Comparison of ENCODE assay signal across 1 cellular context in the genomic region with DNA sequence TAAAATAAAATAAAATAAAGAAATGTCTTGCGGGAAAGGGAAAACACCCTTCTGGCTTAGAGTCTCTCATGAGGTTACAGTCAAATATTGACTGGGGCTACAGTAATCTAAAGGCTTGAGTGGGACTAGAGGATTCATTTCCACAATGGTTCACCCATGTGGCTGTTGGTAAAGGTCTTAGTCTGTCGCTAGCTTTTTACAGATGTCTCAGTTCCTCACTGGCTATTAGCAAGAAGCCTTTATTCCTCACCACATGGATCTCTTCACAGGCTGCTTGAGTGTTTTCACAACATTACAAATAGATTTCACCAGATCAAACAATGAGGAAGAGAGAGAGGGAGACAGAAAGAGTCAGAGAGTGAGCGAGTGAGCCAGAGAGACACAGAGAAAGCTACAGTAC.
TF ChIP-seq lines count a peak whose summit lies in the region.

No MANE protein-coding gene starts in this region.

TF ChIP-seq in GM12878, 131 proteins besides CTCF, POLR2A, EP300 and RAD21 (continued from another document):
- TF ChIP-seq, protein P1, sequence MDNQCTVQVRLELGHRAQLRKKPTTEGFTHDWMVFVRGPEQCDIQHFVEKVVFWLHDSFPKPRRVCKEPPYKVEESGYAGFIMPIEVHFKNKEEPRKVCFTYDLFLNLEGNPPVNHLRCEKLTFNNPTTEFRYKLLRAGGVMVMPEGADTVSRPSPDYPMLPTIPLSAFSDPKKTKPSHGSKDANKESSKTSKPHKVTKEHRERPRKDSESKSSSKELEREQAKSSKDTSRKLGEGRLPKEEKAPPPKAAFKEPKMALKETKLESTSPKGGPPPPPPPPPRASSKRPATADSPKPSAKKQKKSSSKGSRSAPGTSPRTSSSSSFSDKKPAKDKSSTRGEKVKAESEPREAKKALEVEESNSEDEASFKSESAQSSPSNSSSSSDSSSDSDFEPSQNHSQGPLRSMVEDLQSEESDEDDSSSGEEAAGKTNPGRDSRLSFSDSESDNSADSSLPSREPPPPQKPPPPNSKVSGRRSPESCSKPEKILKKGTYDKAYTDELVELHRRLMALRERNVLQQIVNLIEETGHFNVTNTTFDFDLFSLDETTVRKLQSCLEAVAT (IDR thresholded peaks at IDR 0.05) = peak; percentile 35; the same call in 1 of the 2 replicates
- TF ChIP-seq BCLAF1 (IDR thresholded peaks at IDR 0.05) (no peak), MEF2B (IDR thresholded peaks at IDR 0.05; ENCODE audit: partially characterized antibody, poor library complexity, severe bottlenecking) (peak; percentile 17), E2F8 (IDR thresholded peaks at IDR 0.05; ENCODE audit: low read depth, partially characterized antibody) (no peak), DPF2 (IDR thresholded peaks at IDR 0.05) (0 out of 2 replicates have a peak, but pooled peaks have one; percentile 21), TCF12 (IDR thresholded peaks at IDR 0.05; ENCODE audit: low read depth, low read length) (no peak; the same call in 1 of the 2 replicates), SRF (IDR thresholded peaks at IDR 0.05; ENCODE audit: low read depth in 2 of 2, low read length in 2 of 2) (no peak), SPI1 (IDR thresholded peaks at IDR 0.05; ENCODE audit: borderline replicate concordance, insufficient read depth, low read depth, low read length) (peak; percentile 92), IKZF1 (conservative IDR thresholded peaks at IDR 0.05) (0 out of 2 replicates have a peak, but pooled peaks have one; percentile 15), ATF7 (IDR thresholded peaks at IDR 0.05; ENCODE audit: low read depth) (no peak), IRF5 (IDR thresholded peaks at IDR 0.05; ENCODE audit: borderline replicate concordance) (no peak), SMAD5 (IDR thresholded peaks at IDR 0.05; ENCODE audit: low read depth) (no peak), BCL11A (IDR thresholded peaks at IDR 0.05; ENCODE audit: low read depth, low read length) (peak; percentile 61; the same call in 1 of the 2 replicates), KLF5 (IDR thresholded peaks at IDR 0.05; ENCODE audit: partially characterized antibody) (no peak), JUNB (IDR thresholded peaks at IDR 0.05) (0 out of 2 replicates have a peak, but pooled peaks have one; percentile 25), MTA2 (IDR thresholded peaks at IDR 0.05; ENCODE audit: low read depth) (peak; percentile 58), IKZF2 (IDR thresholded peaks at IDR 0.05) (peak in 1 of 2 experiments; percentile 42; a peak in 2 of 4 replicates), RUNX3 (IDR thresholded peaks at IDR 0.05; ENCODE audit: low read length) (peak; percentile 48)
- TF ChIP-seq, protein P2, sequence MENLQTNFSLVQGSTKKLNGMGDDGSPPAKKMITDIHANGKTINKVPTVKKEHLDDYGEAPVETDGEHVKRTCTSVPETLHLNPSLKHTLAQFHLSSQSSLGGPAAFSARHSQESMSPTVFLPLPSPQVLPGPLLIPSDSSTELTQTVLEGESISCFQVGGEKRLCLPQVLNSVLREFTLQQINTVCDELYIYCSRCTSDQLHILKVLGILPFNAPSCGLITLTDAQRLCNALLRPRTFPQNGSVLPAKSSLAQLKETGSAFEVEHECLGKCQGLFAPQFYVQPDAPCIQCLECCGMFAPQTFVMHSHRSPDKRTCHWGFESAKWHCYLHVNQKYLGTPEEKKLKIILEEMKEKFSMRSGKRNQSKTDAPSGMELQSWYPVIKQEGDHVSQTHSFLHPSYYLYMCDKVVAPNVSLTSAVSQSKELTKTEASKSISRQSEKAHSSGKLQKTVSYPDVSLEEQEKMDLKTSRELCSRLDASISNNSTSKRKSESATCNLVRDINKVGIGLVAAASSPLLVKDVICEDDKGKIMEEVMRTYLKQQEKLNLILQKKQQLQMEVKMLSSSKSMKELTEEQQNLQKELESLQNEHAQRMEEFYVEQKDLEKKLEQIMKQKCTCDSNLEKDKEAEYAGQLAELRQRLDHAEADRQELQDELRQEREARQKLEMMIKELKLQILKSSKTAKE (IDR thresholded peaks at IDR 0.05; ENCODE audit: low read depth, poor library complexity, severe bottlenecking) = peak; percentile 53
- TF ChIP-seq, protein P3, sequence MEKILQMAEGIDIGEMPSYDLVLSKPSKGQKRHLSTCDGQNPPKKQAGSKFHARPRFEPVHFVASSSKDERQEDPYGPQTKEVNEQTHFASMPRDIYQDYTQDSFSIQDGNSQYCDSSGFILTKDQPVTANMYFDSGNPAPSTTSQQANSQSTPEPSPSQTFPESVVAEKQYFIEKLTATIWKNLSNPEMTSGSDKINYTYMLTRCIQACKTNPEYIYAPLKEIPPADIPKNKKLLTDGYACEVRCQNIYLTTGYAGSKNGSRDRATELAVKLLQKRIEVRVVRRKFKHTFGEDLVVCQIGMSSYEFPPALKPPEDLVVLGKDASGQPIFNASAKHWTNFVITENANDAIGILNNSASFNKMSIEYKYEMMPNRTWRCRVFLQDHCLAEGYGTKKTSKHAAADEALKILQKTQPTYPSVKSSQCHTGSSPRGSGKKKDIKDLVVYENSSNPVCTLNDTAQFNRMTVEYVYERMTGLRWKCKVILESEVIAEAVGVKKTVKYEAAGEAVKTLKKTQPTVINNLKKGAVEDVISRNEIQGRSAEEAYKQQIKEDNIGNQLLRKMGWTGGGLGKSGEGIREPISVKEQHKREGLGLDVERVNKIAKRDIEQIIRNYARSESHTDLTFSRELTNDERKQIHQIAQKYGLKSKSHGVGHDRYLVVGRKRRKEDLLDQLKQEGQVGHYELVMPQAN (conservative IDR thresholded peaks at IDR 0.05) = no peak
